15 cellular contexts compared by ENCODE assay signal in the genomic region with DNA sequence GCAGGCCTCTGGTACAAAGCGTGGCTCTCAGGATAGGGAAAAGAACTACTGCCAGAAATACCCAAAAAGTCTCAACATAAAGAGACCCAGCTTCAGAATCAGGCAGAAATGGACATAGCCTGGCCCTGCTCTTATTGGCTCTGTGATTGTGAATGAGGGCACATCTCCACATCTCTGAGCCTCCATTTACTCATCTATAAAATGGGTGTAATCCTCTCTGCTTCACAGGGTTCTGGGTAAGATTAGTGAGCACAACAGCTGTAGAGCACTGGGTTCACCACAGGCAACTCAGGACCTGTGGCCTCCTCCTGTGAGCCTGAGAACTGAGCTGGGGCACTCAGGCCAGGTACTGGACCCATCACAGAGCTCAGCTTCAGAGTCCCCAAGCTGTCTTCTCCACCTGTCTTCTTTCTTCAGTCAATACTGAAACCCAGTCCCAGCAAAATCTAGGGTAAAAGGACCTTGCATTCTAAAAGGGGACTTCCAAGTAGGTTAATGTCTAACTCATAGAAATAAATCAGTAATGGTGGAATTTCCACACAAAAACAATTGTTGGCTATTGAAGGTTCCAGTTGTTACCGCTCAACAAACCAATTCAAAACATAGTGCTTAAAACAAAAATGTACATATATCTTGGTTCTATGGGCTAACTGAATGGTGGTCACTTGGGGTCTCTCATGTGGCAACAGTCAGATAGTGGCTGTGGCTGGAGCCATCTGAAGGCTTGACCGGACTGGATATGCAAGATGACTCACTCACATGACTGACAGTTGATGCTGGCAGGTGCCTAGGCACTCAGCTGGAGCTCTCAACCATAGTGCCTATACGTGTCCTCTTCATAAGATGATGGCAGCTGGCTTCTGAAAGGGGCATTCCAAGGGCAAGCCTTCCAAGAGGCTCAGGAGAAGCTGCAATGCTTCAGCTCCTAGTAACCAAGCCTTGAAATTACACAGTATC.
DNase-seq lines count a peak whose midpoint lies in the region; ATAC-seq lines count a peak whose summit lies in the region.
"Had no signal": no experiment of that assay in that cellular context is flagged by ENCODE, and none has a peak within 500 bp of the region (broad histone marks: within the 10 kb centered on the region; RNA-seq: fewer than 3 reads in every experiment).

No MANE protein-coding gene starts in this region.

- ATAC-seq in GM18499 (IDR thresholded peaks at IDR 0.05; ENCODE audit: insufficient read depth, unreplicated experiment) (peak; percentile 45), GM19397 (IDR thresholded peaks at IDR 0.05; ENCODE audit: unreplicated experiment) (peak; percentile 72), HG02840 (IDR thresholded peaks at IDR 0.05; ENCODE audit: low FRiP score, unreplicated experiment) (peak; percentile 76), HG03469 (IDR thresholded peaks at IDR 0.05; ENCODE audit: unreplicated experiment) (peak; percentile 53)
- ATAC-seq: activated CD4-positive, alpha-beta T cell treated with anti-CD3 and anti-CD28 coated beads for 36 hours; stimulated activated effector memory CD8-positive, alpha-beta T cell treated with anti-CD3 and anti-CD28 coated beads, Interleukin-12 subunit alpha, Interleukin-12 subunit beta, amount 100 ng/mL, for 72 hours had no signal

- DNase-seq in HuH-7.5 (ENCODE audit: low spot score) (no peak), T-helper 9 cell (no peak), CD1c-positive myeloid dendritic cell (ENCODE audit: extremely low spot score) (no peak), NCI-H2081 (lab: John Stamatoyannopoulos, UW) (no peak)
- DNase-seq: activated CD4-positive, alpha-beta T cell treated with anti-CD3 and anti-CD28 coated beads for 36 hours; central memory CD4-positive, alpha-beta T cell; HCEC 1CT; kidney; nephron progenitor cell; SK-N-SH had no signal
